Comparison of ENCODE assay signal across 11 cellular contexts in the genomic region with DNA sequence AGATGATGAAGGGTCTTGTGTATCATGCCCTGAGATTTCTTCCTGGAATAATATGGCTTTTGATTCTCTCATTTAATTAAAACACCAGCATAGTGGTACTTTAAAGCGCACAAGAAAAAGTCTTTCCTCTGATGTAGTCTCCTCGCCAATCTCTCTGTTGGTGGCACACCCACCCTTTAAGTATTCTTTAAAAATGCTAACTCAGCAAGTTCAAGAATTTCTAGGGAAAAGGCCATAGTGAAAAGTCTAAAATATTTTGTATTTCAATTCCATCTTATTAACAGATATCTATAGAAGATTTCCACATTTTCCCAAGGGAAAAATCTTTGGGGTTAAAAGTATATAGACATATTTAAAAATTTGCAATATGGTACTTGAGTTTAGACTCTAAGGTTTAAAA. TPM values are rescaled to one million over a fixed set of nuclear protein-coding genes. Genes with fewer than 3 reads are reported as not detected.
"Had no signal": no experiment of that assay in that cellular context is flagged by ENCODE, and none has a peak within 500 bp of the region (broad histone marks: within the 10 kb centered on the region; RNA-seq: fewer than 3 reads in every experiment).

No MANE protein-coding gene starts in this region.

- DNase-seq: H7, HFFc6, Karpas-422, KBM-7 had no signal

- H3K4me3 ChIP-seq: GM23338, HAP-1 had no signal

- H3K4me2 ChIP-seq: GM23338, KMS-11 had no signal

- H3K9me3 ChIP-seq: HAP-1 had no signal

- H3K36me3 ChIP-seq: HAP-1 had no signal

- H3K27ac ChIP-seq: HL-60, KMS-11 had no signal

- FAIRE-seq: HTR-8/SVneo had no signal

- ATAC-seq: GM23338, HCT116 had no signal

- H3K9ac ChIP-seq: KMS-11 had no signal

- H3K4me1 ChIP-seq: HAP-1 had no signal

- H2AFZ ChIP-seq: GM23338 had no signal

RNA-seq across cellular contexts. Expression of a gene that starts 34.7 kb away (rescaled TPM):
- total RNA-seq: GM23338, H4, H7, HFFc6 had no signal
